8 cellular contexts compared by ENCODE assay signal in genomic region chr2:66434679-66435548, GRCh38. TPM values are rescaled to one million over a fixed set of nuclear protein-coding genes. Genes with fewer than 3 reads are reported as not detected.
DNase-seq lines count a peak whose midpoint lies in the region; ATAC-seq and TF ChIP-seq lines count a peak whose summit lies in the region.

Gene MEIS1 (plus strand): TSS chr2:66435125. CDS start chr2:66435857, 732 bp downstream.

- H3K36me3 ChIP-seq in esophagus squamous epithelium, result peaks cover 0 to 14% (median 8%) of the 10 kb centered on the region in 3 donors
- H3K36me3 ChIP-seq in tibial artery, result no peaks in the 10 kb centered on the region

- no peak for TF ChIP-seq CTCF in AG04450 (IDR thresholded peaks at IDR 0.05; ENCODE audit: low read depth, low read length)
- TF ChIP-seq CTCF in WI38 (IDR thresholded peaks at IDR 0.05; ENCODE audit: low read depth, low read length), result no peak
- TF ChIP-seq CTCF in esophagus squamous epithelium (IDR thresholded peaks at IDR 0.05), result no peak
- peak in 1 of 2 experiments; percentile 9 for TF ChIP-seq CTCF in tibial artery (IDR thresholded peaks at IDR 0.05)

- intact Hi-C loops in esophagus squamous epithelium (cut with DNase I) (loop anchor here (5.0 kb wide), 1 partner anchor 142 kb away; no protein-coding TSS in a partner anchor), tibial artery (cut with DNase I; ENCODE audit: low total_unique reads) (loop anchor here (5.0 to 10.0 kb wide), 3 partner anchors 1217 to 1600 kb away; no protein-coding TSS in a partner anchor)

- H3K4me3 ChIP-seq in AG04450 (ENCODE audit: low read depth, low read length) (peak within 1 kb of the TSS; percentile 91), WI38 (ENCODE audit: low read depth, low read length) (peak within 1 kb of the TSS; percentile 74), esophagus squamous epithelium (peak within 1 kb of the TSS; percentile 68 to 78 (median 74)), tibial artery (peak within 1 kb of the TSS; percentile 68 to 81)

- H3K27ac ChIP-seq in AG04450 (ENCODE audit: low read depth, low read length), result peak within 1 kb of the TSS; percentile 96
- peak within 1 kb of the TSS; percentile 92 to 98 (median 94) for H3K27ac ChIP-seq in esophagus squamous epithelium
- H3K27ac ChIP-seq in tibial artery, result peak within 1 kb of the TSS; percentile 83 to 84

- H3K4me1 ChIP-seq in esophagus squamous epithelium (peaks cover 0 to 21% (median 0%) of the 10 kb centered on the region in 3 donors), tibial artery (peaks cover 0 to 6% (median 3%) of the 10 kb centered on the region in 4 donors)

- H3K27me3 ChIP-seq in AG04450 (ENCODE audit: control insufficient read depth, insufficient read depth, low read length) (no peaks in the 10 kb centered on the region), esophagus squamous epithelium (peaks cover 0 to 25% (median 0%) of the 10 kb centered on the region in 4 donors), tibial artery (no peaks in the 10 kb centered on the region)

- peak in 3 of 4 donors; percentile 62 to 95 (median 90) for TF ChIP-seq POLR2A in esophagus squamous epithelium (IDR thresholded peaks at IDR 0.05)

- CTCF ChIA-PET in AG04450 (lab: Charles Lee), result interaction anchor here (0.6 to 2.0 kb wide), 6 partner anchors 140 to 1596 kb away, joined by 3 to 8 read pairs (median 4); no protein-coding TSS in a partner anchor

- POLR2A ChIA-PET in AG04450 (lab: Yijun Ruan, JAX), result interaction anchor here (0.6 to 6.8 kb wide), 21 partner anchors 11 to 1215 kb away, joined by 3 to 113 read pairs (median 4); no protein-coding TSS in a partner anchor

- DNase-seq in AG04450 (ENCODE audit: low read depth, low spot score), result peak; percentile 99
- DNase-seq in NCI-H2107 (lab: John Stamatoyannopoulos, UW), result peak; percentile 71
- DNase-seq in esophagus squamous epithelium (lab: John Stamatoyannopoulos, UW), result peak; percentile 39
- peak; percentile 77 for DNase-seq in middle frontal gyrus (ENCODE audit: extremely low spot score, low spot score)
- peak; percentile 94 to 96 for DNase-seq in tibial artery

- WGBS in esophagus squamous epithelium, 2 donors, result 0 to 1% methylated on average over 28 to 29 of the region's 38 CpGs

- no peaks in the 10 kb centered on the region; the same call in 1 of the 2 replicates for H3K9me3 ChIP-seq in AG04450 (ENCODE audit: control insufficient read depth, insufficient read depth, low read length)
- no peaks in the 10 kb centered on the region for H3K9me3 ChIP-seq in esophagus squamous epithelium
- no peaks in the 10 kb centered on the region for H3K9me3 ChIP-seq in tibial artery

- ATAC-seq in GM18502 (IDR thresholded peaks at IDR 0.05; ENCODE audit: poor library complexity, unreplicated experiment) (peak; percentile 83), HG03060 (IDR thresholded peaks at IDR 0.05; ENCODE audit: low read depth, unreplicated experiment) (peak; percentile 45)

RNA-seq across cellular contexts. Expression of gene MEIS1, which starts in this region (rescaled TPM):
- polyA plus RNA-seq in AG04450 (2011; rRNA removed), result 87.2 and 107 TPM in 2 replicates
- polyA minus RNA-seq in AG04450 (2011; rRNA and poly(A)+ RNA removed), result 505 and 558 TPM in 2 replicates
- 10 to 100 TPM; 17.8 to 56.1 (median 28.5) TPM for total RNA-seq in esophagus squamous epithelium

Comparison
In these comparisons a context has a peak if more than half of its experiments do, and no peak if none do; other contexts are left out.
1. Peak in every context shown above with its lines: DNase-seq, ATAC-seq, H3K4me3 ChIP-seq and H3K27ac ChIP-seq.
2. DNase-seq: peak in every context shown above with its lines; median percentile 99 in AG04450; 95 in tibial artery; 77 in middle frontal gyrus; 71 in NCI-H2107; 39 in esophagus squamous epithelium.